In genomic region chr6:149642829-149643580, GRCh38 we compare ENCODE assay signal across 16 cellular contexts. TPM values are rescaled to one million over a fixed set of nuclear protein-coding genes. Genes with fewer than 3 reads are reported as not detected.
DNase-seq lines count a peak whose midpoint lies in the region; ATAC-seq lines count a peak whose summit lies in the region.
"Had no signal": no experiment of that assay in that cellular context is flagged by ENCODE, and none has a peak within 500 bp of the region (broad histone marks: within the 10 kb centered on the region; RNA-seq: fewer than 3 reads in every experiment).

No MANE protein-coding gene starts in this region.

- H3K4me1 Mint-ChIP-seq in activated T-helper 17 cell treated with anti-CD3 and anti-CD28 coated beads, Interleukin-2, amount 50 U/mL, for 72 hours, result peaks cover 14% of the 10 kb centered on the region

- H3K27me3 Mint-ChIP-seq in activated T-helper 17 cell treated with anti-CD3 and anti-CD28 coated beads, Interleukin-2, amount 50 U/mL, for 72 hours, result no peaks in the 10 kb centered on the region

- ATAC-seq in GM21529 (IDR thresholded peaks at IDR 0.05; ENCODE audit: unreplicated experiment), result peak; percentile 46
- ATAC-seq in activated T-helper 17 cell treated with anti-CD3 and anti-CD28 coated beads, Interleukin-2, amount 50 U/mL, for 72 hours (replicated peaks), result no peak
- no peak for ATAC-seq in GM18861 (IDR thresholded peaks at IDR 0.05; ENCODE audit: unreplicated experiment)
- ATAC-seq in HG03521 (IDR thresholded peaks at IDR 0.05; ENCODE audit: unreplicated experiment), result no peak
- no peak for ATAC-seq in GM19455 (IDR thresholded peaks at IDR 0.05; ENCODE audit: unreplicated experiment)
- ATAC-seq: left colon, SK-N-SH treated with all-trans-retinoic acid at 6 μM for 48 hours had no signal

- DNase-seq in ELR (ENCODE audit: low read depth) (peak; percentile 5), kidney tubule cell (ENCODE audit: low spot score) (peak; percentile 33), amniotic stem cell (lab: John Stamatoyannopoulos, UW) (no peak)
- DNase-seq: activated CD4-positive, CD25-positive, alpha-beta regulatory T cell; activated T-cell treated with anti-CD3 and anti-CD28 coated beads for 4 hours; adrenal gland; dorsolateral prefrontal cortex; glutamatergic neuron; left colon; sigmoid colon had no signal

- H3K9me3 Mint-ChIP-seq in activated T-helper 17 cell treated with anti-CD3 and anti-CD28 coated beads, Interleukin-2, amount 50 U/mL, for 72 hours, result no peaks in the 10 kb centered on the region

- peak overlapping the region; percentile 29 for H3K27ac Mint-ChIP-seq in activated T-helper 17 cell treated with anti-CD3 and anti-CD28 coated beads, Interleukin-2, amount 50 U/mL, for 72 hours

- peaks cover 5% of the 10 kb centered on the region for H3K36me3 Mint-ChIP-seq in activated T-helper 17 cell treated with anti-CD3 and anti-CD28 coated beads, Interleukin-2, amount 50 U/mL, for 72 hours (ENCODE audit: low read depth)

- H3K4me3 Mint-ChIP-seq in activated T-helper 17 cell treated with anti-CD3 and anti-CD28 coated beads, Interleukin-2, amount 50 U/mL, for 72 hours, result no peak overlapping the region

RNA-seq across cellular contexts. Expression of gene KATNA1, which starts 5.5 kb away (rescaled TPM):
- total RNA-seq in activated T-helper 17 cell treated with anti-CD3 and anti-CD28 coated beads, Interleukin-2, amount 50 U/mL, for 72 hours, result 10 to 100 TPM; 12.3 to 18.8 TPM
